12 cellular contexts compared by ENCODE assay signal in the genomic region with DNA sequence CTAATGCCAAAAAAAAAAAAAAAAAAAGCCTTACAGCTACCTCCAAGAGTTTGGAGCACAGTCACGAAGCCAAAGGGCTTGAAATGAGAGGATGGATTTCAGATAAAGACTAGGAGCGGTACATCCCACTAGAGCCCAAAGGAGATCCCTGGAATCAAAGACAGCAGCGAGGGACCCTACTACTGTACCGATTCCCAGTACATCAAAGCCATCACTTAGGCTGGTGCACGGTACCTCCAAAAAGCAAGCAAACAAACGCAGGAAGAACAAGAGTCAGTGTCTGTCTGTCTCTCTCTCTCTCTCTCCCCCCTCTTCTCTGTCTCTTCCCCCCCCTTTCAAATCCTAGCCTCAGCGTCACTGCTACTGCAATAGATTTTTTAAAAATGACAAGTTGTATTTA. TPM values are rescaled to one million over a fixed set of nuclear protein-coding genes. Genes with fewer than 3 reads are reported as not detected.
DNase-seq lines count a peak whose midpoint lies in the region; ATAC-seq, FAIRE-seq and TF ChIP-seq lines count a peak whose summit lies in the region.
"Had no signal": no experiment of that assay in that cellular context is flagged by ENCODE, and none has a peak within 500 bp of the region (broad histone marks: within the 10 kb centered on the region; RNA-seq: fewer than 3 reads in every experiment).

No MANE protein-coding gene starts in this region.

- H3K27ac Mint-ChIP-seq in astrocyte (ENCODE audit: unreplicated experiment) (peak overlapping the region; percentile 53), T-helper 17 cell (no peak overlapping the region)

- POLR2A ChIA-PET in HEK293T (lab: Yijun Ruan, JAX) = no interaction called here

- peaks cover 40% of the 10 kb centered on the region for H3K27me3 Mint-ChIP-seq in astrocyte (ENCODE audit: low read depth, unreplicated experiment)
- peaks cover 79% of the 10 kb centered on the region for H3K27me3 Mint-ChIP-seq in T-helper 17 cell

- H3K4me3 ChIP-seq in astrocyte (ENCODE audit: insufficient read depth, low read depth, low read length) (peak overlapping the region; percentile 14), lower lobe of right lung (peak overlapping the region; percentile 73), subcutaneous abdominal adipose tissue (ENCODE audit: low read depth in 1 of 5, low read length in 5 of 5) (peak overlapping the region in 4 of 5 donors; percentile 11 to 76 (median 55))
- H3K4me3 ChIP-seq: body of pancreas had no signal

- H3K4me2 ChIP-seq in astrocyte (ENCODE audit: low read length) = peak overlapping the region; percentile 99

- H3K36me3 ChIP-seq in astrocyte (ENCODE audit: insufficient read depth, low read length) = no peaks in the 10 kb centered on the region
- no peaks in the 10 kb centered on the region for H3K36me3 ChIP-seq in lower lobe of right lung
- no peaks in the 10 kb centered on the region for H3K36me3 ChIP-seq in subcutaneous abdominal adipose tissue (ENCODE audit: control insufficient read depth in 5 of 5, insufficient read depth in 5 of 5, low read length in 5 of 5)

- intact Hi-C loops in lower lobe of right lung (cut with DNase I) = no loop called here

- H3K27ac ChIP-seq in astrocyte (ENCODE audit: low read depth, low read length) (peak overlapping the region; percentile 75), lower lobe of right lung (peak overlapping the region; percentile 68), subcutaneous abdominal adipose tissue (ENCODE audit: low read depth, low read length) (no peak overlapping the region)

- CTCF ChIA-PET in HEK293T (lab: Yijun Ruan, JAX) = no interaction called here

- H3K9me3 ChIP-seq in astrocyte (ENCODE audit: insufficient read depth, low read depth, low read length) (no peaks in the 10 kb centered on the region), lower lobe of right lung (no peaks in the 10 kb centered on the region), subcutaneous abdominal adipose tissue (ENCODE audit: control insufficient read depth in 5 of 5, low read length in 5 of 5) (no peaks in the 10 kb centered on the region), T-helper 17 cell (ENCODE audit: control insufficient read depth, low read length, poor library complexity, severe bottlenecking) (no peaks in the 10 kb centered on the region)
- H3K9me3 ChIP-seq: body of pancreas had no signal

- H3K9ac ChIP-seq in astrocyte (ENCODE audit: low read length) = peak overlapping the region; percentile 93
- H3K9ac ChIP-seq in subcutaneous abdominal adipose tissue (ENCODE audit: low read length in 5 of 5) = peak overlapping the region in 1 of 5 donors; percentile 17

- H3K4me1 ChIP-seq in astrocyte (ENCODE audit: insufficient read depth, low read length) = peaks cover 59% of the 10 kb centered on the region
- peaks cover 28% of the 10 kb centered on the region for H3K4me1 ChIP-seq in lower lobe of right lung
- peaks cover 5 to 43% (median 36%) of the 10 kb centered on the region in 5 donors for H3K4me1 ChIP-seq in subcutaneous abdominal adipose tissue (ENCODE audit: control insufficient read depth in 5 of 5, insufficient read depth in 5 of 5, low read length in 5 of 5)

- H3K9me3 Mint-ChIP-seq in astrocyte (ENCODE audit: unreplicated experiment) = no peaks in the 10 kb centered on the region

- H3K79me2 ChIP-seq in astrocyte (ENCODE audit: insufficient read depth, low read length) = peaks cover 59% of the 10 kb centered on the region

- H3K4me1 Mint-ChIP-seq in astrocyte (ENCODE audit: low read depth, unreplicated experiment) (peaks cover 47% of the 10 kb centered on the region), T-helper 17 cell (peaks cover 29% of the 10 kb centered on the region)

- no peaks in the 10 kb centered on the region for H4K20me1 ChIP-seq in astrocyte (ENCODE audit: insufficient read depth, low read length)

- no peak for FAIRE-seq in astrocyte (lab: Jason Lieb, UNC)

- no peaks in the 10 kb centered on the region for H3K27me3 ChIP-seq in astrocyte (ENCODE audit: insufficient read depth, low read length)
- H3K27me3 ChIP-seq in lower lobe of right lung (ENCODE audit: low read depth) = peaks cover 47% of the 10 kb centered on the region
- peaks cover 21 to 32% (median 25%) of the 10 kb centered on the region in 5 donors for H3K27me3 ChIP-seq in subcutaneous abdominal adipose tissue (ENCODE audit: control insufficient read depth in 5 of 5, insufficient read depth in 4 of 5, low read length in 5 of 5)

- DNase-seq in NCI-H1092 (lab: John Stamatoyannopoulos, UW) (peak; percentile 28), astrocyte (ENCODE audit: low read depth) (no peak), lower lobe of right lung (no peak), T-helper 17 cell (no peak), HEK293T (ENCODE audit: extremely low spot score) (no peak), DMS153 treated with DMSO at 0.1 percent for 48 hours (lab: John Stamatoyannopoulos, UW; ENCODE audit: unreplicated experiment) (no peak)
- DNase-seq: body of pancreas, kidney glomerular epithelial cell, NCI-H187 had no signal

- H3K4me3 Mint-ChIP-seq in astrocyte (ENCODE audit: unreplicated experiment) = peak overlapping the region; percentile 92
- no peak overlapping the region for H3K4me3 Mint-ChIP-seq in T-helper 17 cell

- no peak for ATAC-seq in lower lobe of right lung
- no peak for ATAC-seq in T-helper 17 cell
- no peak for ATAC-seq in HG03045 (IDR thresholded peaks at IDR 0.05; ENCODE audit: unreplicated experiment)
- ATAC-seq: body of pancreas, Panc1 had no signal

- TF ChIP-seq CTCF in astrocyte (IDR thresholded peaks at IDR 0.05; ENCODE audit: insufficient read depth, low read depth, low read length) (no peak), lower lobe of right lung (IDR thresholded peaks at IDR 0.05) (no peak)

- peak overlapping the region; percentile 28 for H2AFZ ChIP-seq in astrocyte (ENCODE audit: low read depth, low read length)

- H3K36me3 Mint-ChIP-seq in astrocyte (ENCODE audit: low read depth, unreplicated experiment) (no peaks in the 10 kb centered on the region), T-helper 17 cell (ENCODE audit: low read depth) (peaks cover 5% of the 10 kb centered on the region)

TF ChIP-seq in HEK293T, 16 proteins besides CTCF, POLR2A, EP300 and RAD21:
- TF ChIP-seq LEF1 (IDR thresholded peaks at IDR 0.05; ENCODE audit: borderline replicate concordance) (no peak), BHLHE40 (IDR thresholded peaks at IDR 0.05; ENCODE audit: borderline replicate concordance) (no peak), ARNT (IDR thresholded peaks at IDR 0.05) (no peak), SP1 (IDR thresholded peaks at IDR 0.05) (no peak), ZNF384 (IDR thresholded peaks at IDR 0.05) (no peak), TARDBP (IDR thresholded peaks at IDR 0.05) (no peak)
- TF ChIP-seq, protein P1, sequence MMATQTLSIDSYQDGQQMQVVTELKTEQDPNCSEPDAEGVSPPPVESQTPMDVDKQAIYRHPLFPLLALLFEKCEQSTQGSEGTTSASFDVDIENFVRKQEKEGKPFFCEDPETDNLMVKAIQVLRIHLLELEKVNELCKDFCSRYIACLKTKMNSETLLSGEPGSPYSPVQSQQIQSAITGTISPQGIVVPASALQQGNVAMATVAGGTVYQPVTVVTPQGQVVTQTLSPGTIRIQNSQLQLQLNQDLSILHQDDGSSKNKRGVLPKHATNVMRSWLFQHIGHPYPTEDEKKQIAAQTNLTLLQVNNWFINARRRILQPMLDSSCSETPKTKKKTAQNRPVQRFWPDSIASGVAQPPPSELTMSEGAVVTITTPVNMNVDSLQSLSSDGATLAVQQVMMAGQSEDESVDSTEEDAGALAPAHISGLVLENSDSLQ (IDR thresholded peaks at IDR 0.05) = no peak
TF ChIP-seq in HEK293T: peak in this region for 0.

RNA-seq across cellular contexts. Expression of a gene that starts 12.3 kb away (rescaled TPM):
- 18.0 and 19.7 TPM in 2 replicates for total RNA-seq in astrocyte
- 29.3 TPM for total RNA-seq in lower lobe of right lung
- total RNA-seq in T-helper 17 cell = 1 to 10 TPM in 1 of 2 donors, under 1 TPM in 1; 0.94 to 2.2 TPM

Comparison
In these comparisons a context has a peak if more than half of its experiments do, and no peak if none do; other contexts are left out.
1. H3K4me3 ChIP-seq: peak in every context shown above with its lines; median percentile 73 in lower lobe of right lung; 55 in subcutaneous abdominal adipose tissue; 14 in astrocyte.